1 cellular context compared by ENCODE assay signal in the genomic region with DNA sequence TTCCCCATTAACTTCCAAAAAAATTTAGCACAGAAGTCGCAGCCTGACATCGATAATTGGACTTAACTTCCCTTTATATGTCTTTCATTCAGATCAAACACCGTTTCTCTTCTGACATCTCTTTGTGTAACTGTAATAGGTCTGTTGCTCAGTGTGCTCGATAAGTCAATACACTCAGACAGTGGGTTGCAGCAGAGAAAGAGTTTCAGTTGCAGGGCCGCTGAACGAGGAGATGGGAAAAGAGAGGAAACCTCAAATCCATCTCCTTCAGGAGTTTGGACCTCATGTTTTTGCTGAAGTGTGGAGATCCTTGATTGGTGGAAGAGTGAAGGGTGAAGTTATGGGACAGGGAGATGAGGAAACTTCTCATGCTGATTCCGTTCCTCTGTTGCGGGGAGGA.
TF ChIP-seq lines count a peak whose summit lies in the region.

No MANE protein-coding gene starts in this region.

TF ChIP-seq in neural cell, 6 proteins besides CTCF, POLR2A, EP300 and RAD21 (continued from another document):
- TF ChIP-seq, protein P1, sequence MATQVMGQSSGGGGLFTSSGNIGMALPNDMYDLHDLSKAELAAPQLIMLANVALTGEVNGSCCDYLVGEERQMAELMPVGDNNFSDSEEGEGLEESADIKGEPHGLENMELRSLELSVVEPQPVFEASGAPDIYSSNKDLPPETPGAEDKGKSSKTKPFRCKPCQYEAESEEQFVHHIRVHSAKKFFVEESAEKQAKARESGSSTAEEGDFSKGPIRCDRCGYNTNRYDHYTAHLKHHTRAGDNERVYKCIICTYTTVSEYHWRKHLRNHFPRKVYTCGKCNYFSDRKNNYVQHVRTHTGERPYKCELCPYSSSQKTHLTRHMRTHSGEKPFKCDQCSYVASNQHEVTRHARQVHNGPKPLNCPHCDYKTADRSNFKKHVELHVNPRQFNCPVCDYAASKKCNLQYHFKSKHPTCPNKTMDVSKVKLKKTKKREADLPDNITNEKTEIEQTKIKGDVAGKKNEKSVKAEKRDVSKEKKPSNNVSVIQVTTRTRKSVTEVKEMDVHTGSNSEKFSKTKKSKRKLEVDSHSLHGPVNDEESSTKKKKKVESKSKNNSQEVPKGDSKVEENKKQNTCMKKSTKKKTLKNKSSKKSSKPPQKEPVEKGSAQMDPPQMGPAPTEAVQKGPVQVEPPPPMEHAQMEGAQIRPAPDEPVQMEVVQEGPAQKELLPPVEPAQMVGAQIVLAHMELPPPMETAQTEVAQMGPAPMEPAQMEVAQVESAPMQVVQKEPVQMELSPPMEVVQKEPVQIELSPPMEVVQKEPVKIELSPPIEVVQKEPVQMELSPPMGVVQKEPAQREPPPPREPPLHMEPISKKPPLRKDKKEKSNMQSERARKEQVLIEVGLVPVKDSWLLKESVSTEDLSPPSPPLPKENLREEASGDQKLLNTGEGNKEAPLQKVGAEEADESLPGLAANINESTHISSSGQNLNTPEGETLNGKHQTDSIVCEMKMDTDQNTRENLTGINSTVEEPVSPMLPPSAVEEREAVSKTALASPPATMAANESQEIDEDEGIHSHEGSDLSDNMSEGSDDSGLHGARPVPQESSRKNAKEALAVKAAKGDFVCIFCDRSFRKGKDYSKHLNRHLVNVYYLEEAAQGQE (IDR thresholded peaks at IDR 0.05; ENCODE audit: borderline replicate concordance), result no peak
- TF ChIP-seq MXI1 (conservative IDR thresholded peaks at IDR 0.05; ENCODE audit: poor library complexity, severe bottlenecking), result no peak
- TF ChIP-seq SMC3 (conservative IDR thresholded peaks at IDR 0.05; ENCODE audit: poor library complexity), result no peak
